ENCODE assay signal across 20 cellular contexts in the genomic region with DNA sequence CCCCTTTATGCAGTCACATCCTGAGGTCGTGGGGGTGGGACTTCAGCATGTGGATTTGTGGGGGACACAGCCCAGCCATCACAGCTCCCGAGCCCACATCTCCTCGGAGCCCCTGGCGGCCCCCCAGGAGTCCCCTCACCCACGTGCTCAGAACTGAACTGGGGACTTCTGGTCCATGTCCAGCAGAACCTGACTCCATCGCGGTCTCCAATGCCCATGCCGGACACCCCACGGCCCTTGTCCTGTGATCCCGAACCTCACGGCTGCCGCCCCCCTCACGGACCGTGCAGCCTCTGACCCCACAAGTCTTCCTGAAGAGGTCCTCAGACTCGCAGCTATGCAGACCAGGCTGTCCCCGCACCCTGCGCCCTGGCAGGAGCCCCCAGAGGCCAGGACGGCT. TPM values are rescaled to one million over a fixed set of nuclear protein-coding genes. Genes with fewer than 3 reads are reported as not detected.
DNase-seq lines count a peak whose midpoint lies in the region; ATAC-seq, FAIRE-seq and TF ChIP-seq lines count a peak whose summit lies in the region.
"Had no signal": no experiment of that assay in that cellular context is flagged by ENCODE, and none has a peak within 500 bp of the region (broad histone marks: within the 10 kb centered on the region; RNA-seq: fewer than 3 reads in every experiment).

No MANE protein-coding gene starts in this region.

- no peak for TF ChIP-seq CTCF in kidney (IDR thresholded peaks at IDR 0.05; ENCODE audit: borderline replicate concordance, extremely low read depth, insufficient read depth)
- TF ChIP-seq CTCF in prostate gland (IDR thresholded peaks at IDR 0.05) = no peak

- peaks cover 4% of the 10 kb centered on the region for H3K27me3 Mint-ChIP-seq in activated CD4-positive, alpha-beta memory T cell treated with anti-CD3 and anti-CD28 coated beads, Interleukin-2, amount 10 ng/mL, durations not matched to agents 7 days and 5 days
- H3K27me3 Mint-ChIP-seq in activated CD4-positive, alpha-beta memory T cell treated with anti-CD3 and anti-CD28 coated beads for 36 hours = peaks cover 2% of the 10 kb centered on the region
- H3K27me3 Mint-ChIP-seq in T-helper 17 cell = peaks cover 11% of the 10 kb centered on the region

- peak overlapping the region in 6 of 10 experiments; percentile 33 to 58 (median 44); a peak in 10 of 20 replicates for H3K4me3 ChIP-seq in BLaER1 treated with 17β-estradiol and CSF1 and Interleukin-3, amounts not matched to agents 10 nM and 100 nM
- H3K4me3 ChIP-seq in kidney (ENCODE audit: low read length in 2 of 2) = no peak overlapping the region
- no peak overlapping the region for H3K4me3 ChIP-seq in prostate gland
- H3K4me3 ChIP-seq: GM12878, ovary had no signal

- intact Hi-C loops in activated CD4-positive, alpha-beta memory T cell treated with anti-CD3 and anti-CD28 coated beads for 36 hours (cut with micrococcal nuclease) = no loop called here
- intact Hi-C loops in kidney (cut with DNase I) (no loop called here), prostate gland (cut with DNase I) (no loop called here)

- peak overlapping the region; percentile 75 to 99 (median 89) for H3K4me2 ChIP-seq in BLaER1 treated with 17β-estradiol and CSF1 and Interleukin-3, amounts not matched to agents 10 nM and 100 nM

- no peak for ATAC-seq in T-helper 17 cell

- peaks cover 0 to 27% (median 0%) of the 10 kb centered on the region in 11 experiments; a peak in 9 of 22 replicates for H3K27me3 ChIP-seq in BLaER1 treated with 17β-estradiol and CSF1 and Interleukin-3, amounts not matched to agents 10 nM and 100 nM
- H3K27me3 ChIP-seq in prostate gland (replicated peaks; ENCODE audit: insufficient read depth) = no peaks in the 10 kb centered on the region
- H3K27me3 ChIP-seq: ovary had no signal

- H3K27ac ChIP-seq in BLaER1 treated with 17β-estradiol and CSF1 and Interleukin-3, amounts not matched to agents 10 nM and 100 nM = peak overlapping the region in 10 of 11 experiments; percentile 19 to 84 (median 78); a peak in 16 of 22 replicates
- H3K27ac ChIP-seq in kidney (ENCODE audit: low read depth in 2 of 2, low read length in 2 of 2) = no peak overlapping the region
- no peak overlapping the region for H3K27ac ChIP-seq in prostate gland
- H3K27ac ChIP-seq: C4-2B, ovary had no signal

- H3K9ac ChIP-seq in BLaER1 treated with 17β-estradiol and CSF1 and Interleukin-3, amounts not matched to agents 10 nM and 100 nM = peak overlapping the region in 9 of 11 experiments; percentile 24 to 68 (median 52); a peak in 12 of 22 replicates
- H3K9ac ChIP-seq in kidney (ENCODE audit: low read length in 2 of 2) = no peak overlapping the region

- FAIRE-seq in kidney (lab: Jason Lieb, UNC) = no peak
- FAIRE-seq: GM12878, H54 had no signal

- H3K9me3 ChIP-seq in BLaER1 treated with 17β-estradiol and CSF1 and Interleukin-3, amounts not matched to agents 10 nM and 100 nM (replicated peaks in 1 of 11) = peaks cover 0 to 4% (median 0%) of the 10 kb centered on the region in 11 experiments; a peak in 2 of 22 replicates
- no peaks in the 10 kb centered on the region for H3K9me3 ChIP-seq in T-helper 17 cell (ENCODE audit: control insufficient read depth, low read length, poor library complexity, severe bottlenecking)
- no peaks in the 10 kb centered on the region for H3K9me3 ChIP-seq in kidney (ENCODE audit: control insufficient read depth in 1 of 2, low read length in 2 of 2)
- no peaks in the 10 kb centered on the region for H3K9me3 ChIP-seq in prostate gland
- H3K9me3 ChIP-seq: ovary had no signal

- peak overlapping the region; percentile 44 for H3K27ac Mint-ChIP-seq in activated CD4-positive, alpha-beta memory T cell treated with anti-CD3 and anti-CD28 coated beads, Interleukin-2, amount 10 ng/mL, durations not matched to agents 7 days and 5 days
- H3K27ac Mint-ChIP-seq in activated CD4-positive, alpha-beta memory T cell treated with anti-CD3 and anti-CD28 coated beads for 36 hours = no peak overlapping the region
- H3K27ac Mint-ChIP-seq in T-helper 17 cell = peak overlapping the region; percentile 85
- H3K27ac Mint-ChIP-seq: activated T-helper 2 cell treated with anti-CD3 and anti-CD28 coated beads, Interferon-gamma antibody, Interleukin-2, Interleukin-4, amounts not matched to agents 10 μg/mL and 5 μg/mL and 100 μg/mL, durations not matched to agents 14 hours and 24 hours and 36 hours had no signal

- DNase-seq in activated CD4-positive, alpha-beta memory T cell treated with anti-CD3 and anti-CD28 coated beads, Interleukin-2, amount 10 ng/mL, durations not matched to agents 7 days and 5 days = no peak
- DNase-seq in activated CD4-positive, alpha-beta memory T cell treated with anti-CD3 and anti-CD28 coated beads for 36 hours = no peak
- DNase-seq in T-helper 17 cell = no peak
- DNase-seq in kidney = peak; percentile 75
- DNase-seq in SW480 (ENCODE audit: low spot score) = no peak
- no peak for DNase-seq in prostate gland (ENCODE audit: low spot score)
- no peak for DNase-seq in amygdala (lab: John Stamatoyannopoulos, UW)
- DNase-seq: activated CD4-positive, alpha-beta T cell treated with anti-CD3 and anti-CD28 coated beads, Interleukin-2, amount 50 U/mL, for 4 hours; aorta; caudate nucleus; foreskin melanocyte; mammary epithelial cell; NCI-H1694; NCI-H748 treated with DMSO at 0.1 percent for 48 hours had no signal

- POLR2A ChIA-PET in activated CD4-positive, alpha-beta memory T cell treated with anti-CD3 and anti-CD28 coated beads, Interleukin-2, amount 10 ng/mL, durations not matched to agents 7 days and 5 days (lab: Charles Lee) = interaction anchor here (0.9 to 3.8 kb wide), 3 partner anchors 10 to 353 kb away, joined by 3 to 30 read pairs (median 11); no protein-coding TSS in a partner anchor
- POLR2A ChIA-PET in activated CD4-positive, alpha-beta memory T cell treated with anti-CD3 and anti-CD28 coated beads for 36 hours (lab: Charles Lee) = no interaction called here

- peaks cover 69 to 73% (median 72%) of the 10 kb centered on the region in 10 experiments for H3K4me1 ChIP-seq in BLaER1 treated with 17β-estradiol and CSF1 and Interleukin-3, amounts not matched to agents 10 nM and 100 nM
- no peaks in the 10 kb centered on the region for H3K4me1 ChIP-seq in kidney (ENCODE audit: control insufficient read depth in 1 of 2, insufficient read depth in 1 of 2, low read depth in 1 of 2, low read length in 2 of 2)
- no peaks in the 10 kb centered on the region for H3K4me1 ChIP-seq in prostate gland (replicated peaks)

- peak overlapping the region; percentile 51 for H3K4me3 Mint-ChIP-seq in activated CD4-positive, alpha-beta memory T cell treated with anti-CD3 and anti-CD28 coated beads, Interleukin-2, amount 10 ng/mL, durations not matched to agents 7 days and 5 days
- no peak overlapping the region for H3K4me3 Mint-ChIP-seq in activated CD4-positive, alpha-beta memory T cell treated with anti-CD3 and anti-CD28 coated beads for 36 hours
- H3K4me3 Mint-ChIP-seq in T-helper 17 cell = peak overlapping the region; percentile 86

- no peaks in the 10 kb centered on the region for H3K36me3 ChIP-seq in BLaER1 treated with 17β-estradiol and CSF1 and Interleukin-3, amounts not matched to agents 10 nM and 100 nM
- no peaks in the 10 kb centered on the region for H3K36me3 ChIP-seq in kidney (ENCODE audit: control insufficient read depth in 1 of 2, insufficient read depth in 2 of 2, low read length in 2 of 2)
- H3K36me3 ChIP-seq in prostate gland = no peaks in the 10 kb centered on the region
- H3K36me3 ChIP-seq: ovary had no signal

- no peak for TF ChIP-seq POLR2A in prostate gland (IDR thresholded peaks at IDR 0.05)

- CTCF ChIA-PET in activated CD4-positive, alpha-beta memory T cell treated with anti-CD3 and anti-CD28 coated beads, Interleukin-2, amount 10 ng/mL, durations not matched to agents 7 days and 5 days (lab: Charles Lee) = no interaction called here
- CTCF ChIA-PET in activated CD4-positive, alpha-beta memory T cell treated with anti-CD3 and anti-CD28 coated beads for 36 hours (lab: Charles Lee) = no interaction called here

- whole genome bisulfite sequencing in prostate gland = 90% methylated on average over 18 of the region's 18 CpGs

- H3K9me3 Mint-ChIP-seq in activated CD4-positive, alpha-beta memory T cell treated with anti-CD3 and anti-CD28 coated beads, Interleukin-2, amount 10 ng/mL, durations not matched to agents 7 days and 5 days = peaks cover 2% of the 10 kb centered on the region
- no peaks in the 10 kb centered on the region for H3K9me3 Mint-ChIP-seq in activated CD4-positive, alpha-beta memory T cell treated with anti-CD3 and anti-CD28 coated beads for 36 hours
- H3K9me3 Mint-ChIP-seq: activated T-helper 2 cell treated with anti-CD3 and anti-CD28 coated beads, Interferon-gamma antibody, Interleukin-2, Interleukin-4, amounts not matched to agents 10 μg/mL and 5 μg/mL and 100 μg/mL, durations not matched to agents 14 hours and 24 hours and 36 hours had no signal

- H4K20me1 ChIP-seq in BLaER1 treated with 17β-estradiol and CSF1 and Interleukin-3, amounts not matched to agents 10 nM and 100 nM = peaks cover 0 to 4% (median 0%) of the 10 kb centered on the region in 11 experiments; a peak in 2 of 22 replicates

- H3K36me3 Mint-ChIP-seq in activated CD4-positive, alpha-beta memory T cell treated with anti-CD3 and anti-CD28 coated beads, Interleukin-2, amount 10 ng/mL, durations not matched to agents 7 days and 5 days (ENCODE audit: low read depth) = peaks cover 5% of the 10 kb centered on the region
- H3K36me3 Mint-ChIP-seq in activated CD4-positive, alpha-beta memory T cell treated with anti-CD3 and anti-CD28 coated beads for 36 hours = no peaks in the 10 kb centered on the region
- H3K36me3 Mint-ChIP-seq in T-helper 17 cell (ENCODE audit: low read depth) = no peaks in the 10 kb centered on the region

- H3K4me1 Mint-ChIP-seq in activated CD4-positive, alpha-beta memory T cell treated with anti-CD3 and anti-CD28 coated beads, Interleukin-2, amount 10 ng/mL, durations not matched to agents 7 days and 5 days = peaks cover 31% of the 10 kb centered on the region
- H3K4me1 Mint-ChIP-seq in activated CD4-positive, alpha-beta memory T cell treated with anti-CD3 and anti-CD28 coated beads for 36 hours (ENCODE audit: low read depth) = peaks cover 24% of the 10 kb centered on the region
- H3K4me1 Mint-ChIP-seq in T-helper 17 cell = peaks cover 18% of the 10 kb centered on the region

RNA-seq across cellular contexts. Expression of a gene that starts 13.5 kb away (rescaled TPM):
- 10 to 100 TPM; 36.7 to 47.0 TPM for total RNA-seq in activated CD4-positive, alpha-beta memory T cell treated with anti-CD3 and anti-CD28 coated beads, Interleukin-2, amount 10 ng/mL, durations not matched to agents 7 days and 5 days
- total RNA-seq in activated CD4-positive, alpha-beta memory T cell treated with anti-CD3 and anti-CD28 coated beads for 36 hours = 10 to 100 TPM; 38.8 to 41.7 TPM
- total RNA-seq in T-helper 17 cell = 10 to 100 TPM; 79.3 to 86.3 TPM
- total RNA-seq in kidney = 44.7 TPM
- 23.8 TPM for polyA plus RNA-seq in kidney (ENCODE audit: insufficient read depth, low read depth, low replicate concordance)
- 10 to 100 TPM; 34.2 to 69.2 TPM for total RNA-seq in prostate gland

Comparison
In these comparisons a context has a peak if more than half of its experiments do, and no peak if none do; other contexts are left out.
1. H3K27ac ChIP-seq: peak in BLaER1 treated with 17β-estradiol and CSF1 and Interleukin-3, amounts not matched to agents 10 nM and 100 nM (10 of 11); none in kidney (0 of 2) and prostate gland (0 of 2).
2. H3K4me3 ChIP-seq: peak in BLaER1 treated with 17β-estradiol and CSF1 and Interleukin-3, amounts not matched to agents 10 nM and 100 nM (6 of 10); none in kidney (0 of 2) and prostate gland (0 of 2).
3. H3K9ac ChIP-seq: peak in BLaER1 treated with 17β-estradiol and CSF1 and Interleukin-3, amounts not matched to agents 10 nM and 100 nM (9 of 11); none in kidney (0 of 2).